Comparison of ENCODE assay signal across 2 cellular contexts in genomic region chr11:70072471-70073187, GRCh38.
TF ChIP-seq lines count a peak whose summit lies in the region.

No MANE protein-coding gene starts in this region.

TF ChIP-seq in SK-N-SH, 30 proteins besides CTCF, POLR2A, EP300 and RAD21 (continued from another document):
- TF ChIP-seq REST (IDR thresholded peaks at IDR 0.05; ENCODE audit: low read depth, low read length): no peak

TF ChIP-seq in GM23338, 12 proteins besides CTCF, POLR2A, EP300 and RAD21 (continued from another document):
- TF ChIP-seq REST (IDR thresholded peaks at IDR 0.05; ENCODE audit: unreplicated experiment) (no peak), EZH2 (IDR thresholded peaks at IDR 0.05; ENCODE audit: low read depth, unreplicated experiment) (no peak), JUNB (IDR thresholded peaks at IDR 0.05; ENCODE audit: unreplicated experiment) (no peak), EZH2phosphoT487 (IDR thresholded peaks at IDR 0.05; ENCODE audit: unreplicated experiment) (no peak), POLR2AphosphoS5 (IDR thresholded peaks at IDR 0.05; ENCODE audit: low read depth) (no peak), STAT1 (IDR thresholded peaks at IDR 0.05; ENCODE audit: unreplicated experiment) (no peak)
TF ChIP-seq in GM23338: peak in this region for 0.
